ENCODE assay signal across 2 cellular contexts in the genomic region with DNA sequence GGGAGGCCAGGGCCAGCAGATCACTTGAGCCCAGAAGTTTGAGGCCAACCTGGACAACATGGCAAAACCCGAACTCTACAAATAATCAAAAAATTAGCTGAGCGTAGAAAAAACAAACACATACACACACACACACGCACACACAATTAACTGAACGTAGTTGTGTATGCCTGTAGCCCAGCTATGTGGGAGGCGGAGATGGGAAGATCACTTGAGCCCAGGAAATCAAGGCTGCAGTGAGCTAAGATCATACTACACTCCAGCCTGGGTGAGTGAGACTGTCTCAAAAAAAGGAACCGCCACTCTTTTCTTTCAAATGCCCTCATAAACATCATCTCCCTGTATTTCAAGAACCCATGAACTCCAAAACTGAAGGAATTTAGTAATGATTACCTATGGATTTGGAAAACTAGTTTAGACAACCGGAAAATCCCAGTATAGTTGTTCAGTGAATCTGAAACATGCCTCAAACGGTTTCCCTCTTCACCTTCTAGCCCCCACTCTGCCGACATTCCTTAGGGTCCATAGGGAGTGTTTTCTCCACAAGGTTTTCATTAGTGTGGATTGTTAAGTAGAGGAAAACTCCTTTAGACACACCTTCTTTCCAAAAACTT.
TF ChIP-seq lines count a peak whose summit lies in the region.

No MANE protein-coding gene starts in this region.

TF ChIP-seq in H1, 55 proteins besides CTCF, POLR2A, EP300 and RAD21:
- TF ChIP-seq NANOG (IDR thresholded peaks at IDR 0.05; ENCODE audit: insufficient read depth, low read depth, low read length, poor library complexity, severe bottlenecking) (no peak), POLR2AphosphoS5 (IDR thresholded peaks at IDR 0.05; ENCODE audit: low read depth, low read length) (peak; percentile 84)

TF ChIP-seq in neural cell, 6 proteins besides CTCF, POLR2A, EP300 and RAD21:
- TF ChIP-seq MXI1 (conservative IDR thresholded peaks at IDR 0.05; ENCODE audit: poor library complexity, severe bottlenecking) (no peak), SMC3 (conservative IDR thresholded peaks at IDR 0.05; ENCODE audit: poor library complexity) (no peak), POLR2AphosphoS5 (IDR thresholded peaks at IDR 0.05) (no peak), EZH2 (IDR thresholded peaks at IDR 0.05; ENCODE audit: borderline replicate concordance, insufficient read depth, low read length, poor library complexity, severe bottlenecking) (no peak), TAF1 (IDR thresholded peaks at IDR 0.05; ENCODE audit: low read depth) (no peak)
- TF ChIP-seq, protein P1, sequence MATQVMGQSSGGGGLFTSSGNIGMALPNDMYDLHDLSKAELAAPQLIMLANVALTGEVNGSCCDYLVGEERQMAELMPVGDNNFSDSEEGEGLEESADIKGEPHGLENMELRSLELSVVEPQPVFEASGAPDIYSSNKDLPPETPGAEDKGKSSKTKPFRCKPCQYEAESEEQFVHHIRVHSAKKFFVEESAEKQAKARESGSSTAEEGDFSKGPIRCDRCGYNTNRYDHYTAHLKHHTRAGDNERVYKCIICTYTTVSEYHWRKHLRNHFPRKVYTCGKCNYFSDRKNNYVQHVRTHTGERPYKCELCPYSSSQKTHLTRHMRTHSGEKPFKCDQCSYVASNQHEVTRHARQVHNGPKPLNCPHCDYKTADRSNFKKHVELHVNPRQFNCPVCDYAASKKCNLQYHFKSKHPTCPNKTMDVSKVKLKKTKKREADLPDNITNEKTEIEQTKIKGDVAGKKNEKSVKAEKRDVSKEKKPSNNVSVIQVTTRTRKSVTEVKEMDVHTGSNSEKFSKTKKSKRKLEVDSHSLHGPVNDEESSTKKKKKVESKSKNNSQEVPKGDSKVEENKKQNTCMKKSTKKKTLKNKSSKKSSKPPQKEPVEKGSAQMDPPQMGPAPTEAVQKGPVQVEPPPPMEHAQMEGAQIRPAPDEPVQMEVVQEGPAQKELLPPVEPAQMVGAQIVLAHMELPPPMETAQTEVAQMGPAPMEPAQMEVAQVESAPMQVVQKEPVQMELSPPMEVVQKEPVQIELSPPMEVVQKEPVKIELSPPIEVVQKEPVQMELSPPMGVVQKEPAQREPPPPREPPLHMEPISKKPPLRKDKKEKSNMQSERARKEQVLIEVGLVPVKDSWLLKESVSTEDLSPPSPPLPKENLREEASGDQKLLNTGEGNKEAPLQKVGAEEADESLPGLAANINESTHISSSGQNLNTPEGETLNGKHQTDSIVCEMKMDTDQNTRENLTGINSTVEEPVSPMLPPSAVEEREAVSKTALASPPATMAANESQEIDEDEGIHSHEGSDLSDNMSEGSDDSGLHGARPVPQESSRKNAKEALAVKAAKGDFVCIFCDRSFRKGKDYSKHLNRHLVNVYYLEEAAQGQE (IDR thresholded peaks at IDR 0.05; ENCODE audit: borderline replicate concordance), result no peak
TF ChIP-seq in neural cell: peak in this region for 0.
